Comparison of ENCODE assay signal across 8 cellular contexts in genomic region chr21:43974791-43975468, GRCh38. TPM values are rescaled to one million over a fixed set of nuclear protein-coding genes. Genes with fewer than 3 reads are reported as not detected.
A peak's percentile ranks its signal among the peaks of the same experiment; 100 is the strongest.
DNase-seq lines count a peak whose midpoint lies in the region; ATAC-seq, FAIRE-seq and TF ChIP-seq lines count a peak whose summit lies in the region.
"Had no signal": no experiment of that assay in that cellular context is flagged by ENCODE, and none has a peak within 500 bp of the region (broad histone marks: within the 10 kb centered on the region; RNA-seq: fewer than 3 reads in every experiment).

No MANE protein-coding gene starts in this region.

- H3K36me3 ChIP-seq in neural cell (ENCODE audit: insufficient read depth, low read length), result no peaks in the 10 kb centered on the region

- H3K4me1 Mint-ChIP-seq in brain (peaks cover 10% of the 10 kb centered on the region), mesothelial cell of epicardium (no peaks in the 10 kb centered on the region)

- no peak overlapping the region for H3K4me3 ChIP-seq in neural cell (ENCODE audit: low read length)

- H3K9me3 Mint-ChIP-seq in brain, result peaks cover 0 to 2% (median 0%) of the 10 kb centered on the region in 5 experiments
- H3K9me3 Mint-ChIP-seq in mesothelial cell of epicardium, result no peaks in the 10 kb centered on the region

- no peaks in the 10 kb centered on the region for H3F3A ChIP-seq in neural cell (ENCODE audit: insufficient read depth, low read length, poor library complexity, severe bottlenecking)

- H4K20me1 ChIP-seq in neural cell (ENCODE audit: insufficient read depth), result no peaks in the 10 kb centered on the region

- H3K27ac Mint-ChIP-seq in brain, result peak overlapping the region in 4 of 5 experiments; percentile 26 to 95 (median 70)
- no peak overlapping the region for H3K27ac Mint-ChIP-seq in mesothelial cell of epicardium

- H3K9me3 ChIP-seq in neural cell (ENCODE audit: low read length), result no peaks in the 10 kb centered on the region

- H3K27ac ChIP-seq in neural cell (ENCODE audit: low read length), result no peak overlapping the region
- H3K27ac ChIP-seq: epithelial cell of prostate had no signal

- no peak overlapping the region for H3K4me2 ChIP-seq in neural cell (ENCODE audit: low read length)

- TF ChIP-seq RAD21 in neural cell (conservative IDR thresholded peaks at IDR 0.05), result no peak

- peak; percentile 94 for FAIRE-seq in GM12891 (lab: Jason Lieb, UNC)

- H3K27me3 Mint-ChIP-seq in brain, result no peaks in the 10 kb centered on the region
- H3K27me3 Mint-ChIP-seq in mesothelial cell of epicardium (ENCODE audit: low read depth), result no peaks in the 10 kb centered on the region

- H3K36me3 Mint-ChIP-seq in brain, result peaks cover 22% of the 10 kb centered on the region
- H3K36me3 Mint-ChIP-seq in mesothelial cell of epicardium, result peaks cover 7% of the 10 kb centered on the region

- DNase-seq in GM12891 (ENCODE audit: insufficient read length, low spot score) (no peak), NCI-H2029 (lab: John Stamatoyannopoulos, UW) (no peak), NCI-H1417 treated with DMSO at 0.1 percent for 48 hours (lab: John Stamatoyannopoulos, UW) (no peak), mesothelial cell of epicardium (ENCODE audit: low spot score in 2 of 2, unreplicated experiment in 2 of 2) (no peak)

- no peak for TF ChIP-seq CTCF in brain (conservative IDR thresholded peaks at IDR 0.05)
- no peak for TF ChIP-seq CTCF in neural cell (IDR thresholded peaks at IDR 0.05; ENCODE audit: poor library complexity, severe bottlenecking)
- TF ChIP-seq CTCF in mesothelial cell of epicardium (IDR thresholded peaks at IDR 0.05; ENCODE audit: unreplicated experiment), result no peak

- no peaks in the 10 kb centered on the region for H3K27me3 ChIP-seq in neural cell (ENCODE audit: insufficient read depth, low read depth, low read length)

- peak; percentile 11 for ATAC-seq in HG02759 (IDR thresholded peaks at IDR 0.05; ENCODE audit: unreplicated experiment)

- H3K9me2 ChIP-seq in neural cell (ENCODE audit: insufficient read depth, low read length), result no peaks in the 10 kb centered on the region

- H2AFZ ChIP-seq in neural cell (ENCODE audit: low read depth, low read length), result no peak overlapping the region

- TF ChIP-seq POLR2A in GM12891 (IDR thresholded peaks at IDR 0.05; ENCODE audit: low read depth, low read length), result peak; percentile 38; the same call in 1 of the 2 replicates

- no peak overlapping the region for H3K9ac ChIP-seq in neural cell (ENCODE audit: low read length)

- no peaks in the 10 kb centered on the region for H3K79me2 ChIP-seq in neural cell (replicated peaks; ENCODE audit: insufficient read depth, low read length)

- no peak for TF ChIP-seq EP300 in neural cell (conservative IDR thresholded peaks at IDR 0.05; ENCODE audit: poor library complexity, severe bottlenecking)

- H3K4me3 Mint-ChIP-seq in brain, result no peak overlapping the region
- H3K4me3 Mint-ChIP-seq in mesothelial cell of epicardium, result no peak overlapping the region

TF ChIP-seq in GM12891, 5 proteins besides CTCF, POLR2A, EP300 and RAD21:
- TF ChIP-seq PAX5 (IDR thresholded peaks at IDR 0.05; ENCODE audit: insufficient read depth, low read length, severe bottlenecking), result no peak
- no peak for TF ChIP-seq SPI1 (IDR thresholded peaks at IDR 0.05; ENCODE audit: low read depth, low read length)
- no peak for TF ChIP-seq POU2F2 (IDR thresholded peaks at IDR 0.05; ENCODE audit: low read depth, low read length)
- TF ChIP-seq POLR2AphosphoS5 (IDR thresholded peaks at IDR 0.05; ENCODE audit: low read depth, low read length), result no peak
- TF ChIP-seq TAF1 (IDR thresholded peaks at IDR 0.05; ENCODE audit: low read depth, low read length), result no peak

TF ChIP-seq in neural cell, 6 proteins besides CTCF, POLR2A, EP300 and RAD21:
- peak; percentile 32 for TF ChIP-seq MXI1 (conservative IDR thresholded peaks at IDR 0.05; ENCODE audit: poor library complexity, severe bottlenecking)
- TF ChIP-seq REST (IDR thresholded peaks at IDR 0.05; ENCODE audit: borderline replicate concordance), result no peak

RNA-seq across cellular contexts. Expression of gene TRAPPC10, which starts 37.2 kb away (rescaled TPM):
- 14.0 TPM for polyA plus RNA-seq in GM12891 (2012; ENCODE audit: low read depth, missing spikeins)
- 18.2 TPM for polyA plus RNA-seq in brain (ENCODE audit: insufficient read depth, low read depth, low replicate concordance)
- 17.8 and 18.7 TPM in 2 replicates for polyA plus RNA-seq in neural cell
- polyA minus RNA-seq in neural cell, result 34.1 and 36.7 TPM in 2 replicates
- 28.4 to 34.5 TPM (median 32.1 TPM) in 3 replicates for total RNA-seq in mesothelial cell of epicardium
